1 cellular context compared by ENCODE assay signal in the genomic region with DNA sequence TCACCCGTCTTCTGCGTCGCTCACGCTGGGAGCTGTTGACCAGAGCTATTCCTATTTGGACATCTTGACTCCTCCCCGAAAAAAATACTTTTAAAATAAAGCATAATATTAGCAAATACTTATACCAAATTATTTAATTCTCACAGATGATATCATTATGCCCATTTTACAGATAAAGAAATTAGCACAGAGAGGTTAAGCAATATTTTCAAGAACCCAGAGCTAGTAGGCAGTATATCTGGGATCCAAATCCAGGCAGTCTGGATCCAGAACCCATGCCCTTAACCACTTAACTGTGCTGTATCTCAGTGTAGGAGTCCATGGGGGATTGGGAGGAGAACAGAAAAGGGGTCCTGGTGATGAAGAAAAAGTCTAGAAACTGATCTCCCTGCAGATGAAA.
TF ChIP-seq lines count a peak whose summit lies in the region.

No MANE protein-coding gene starts in this region.

TF ChIP-seq in HepG2, 621 proteins besides CTCF, POLR2A, EP300 and RAD21:
- TF ChIP-seq ZNF629 (CRISPR knock-in tag; conservative IDR thresholded peaks at IDR 0.05) (peak; percentile 62), AGO1 (IDR thresholded peaks at IDR 0.05; ENCODE audit: low read depth, low read length, poor library complexity, severe bottlenecking) (no peak)
